In the genomic region with DNA sequence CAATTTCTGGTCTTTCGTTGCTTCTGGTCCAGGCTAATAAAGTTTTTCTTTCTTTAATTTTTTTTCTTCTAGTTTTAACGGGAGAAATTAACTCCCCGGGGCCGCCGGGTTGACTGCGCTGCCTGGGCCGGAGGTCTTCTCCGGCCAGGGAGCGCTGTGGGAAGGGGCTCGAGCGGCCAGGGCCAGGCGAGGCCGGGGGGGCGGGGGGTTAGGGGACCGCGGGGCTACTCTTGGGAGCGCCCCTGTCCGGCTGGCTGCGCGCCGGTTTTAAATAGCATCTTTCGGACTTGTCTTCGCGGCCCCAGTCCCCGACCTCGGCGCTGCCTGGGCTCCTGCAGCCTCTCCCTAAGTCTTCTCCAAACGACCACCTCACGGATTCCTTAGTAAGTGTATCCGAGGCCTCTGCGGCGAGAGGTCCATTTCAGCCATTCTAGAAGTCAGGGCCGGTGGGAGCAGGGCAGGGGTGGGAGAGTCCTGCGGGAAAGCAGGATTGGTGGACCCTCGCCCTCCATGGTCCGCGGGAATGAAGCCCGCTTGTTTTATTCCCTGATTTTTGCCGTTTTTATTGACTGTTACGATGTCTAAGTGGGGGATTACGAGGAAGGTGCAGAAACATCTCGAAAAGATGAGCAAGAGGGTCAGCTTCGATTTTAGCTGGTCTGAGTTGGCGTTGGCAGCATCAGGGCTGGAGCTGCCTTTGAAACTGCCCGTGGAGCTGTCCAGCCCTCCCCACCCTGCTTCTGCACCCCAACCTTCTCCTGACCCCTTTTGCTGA, we compare ENCODE assay signal across 8 cellular contexts. TPM values are rescaled to one million over a fixed set of nuclear protein-coding genes. Genes with fewer than 3 reads are reported as not detected.
DNase-seq lines count a peak whose midpoint lies in the region; ATAC-seq and TF ChIP-seq lines count a peak whose summit lies in the region.

No MANE protein-coding gene starts in this region.

- peaks cover 14% of the 10 kb centered on the region for H3K79me2 ChIP-seq in osteoblast (ENCODE audit: insufficient read depth, low read length)

- no peaks in the 10 kb centered on the region for H4K20me1 ChIP-seq in osteoblast (ENCODE audit: insufficient read depth, low read length)

- TF ChIP-seq CTCF in BE2C (IDR thresholded peaks at IDR 0.05; ENCODE audit: low read depth, low read length) (no peak), osteoblast (IDR thresholded peaks at IDR 0.05; ENCODE audit: extremely low read depth, low read depth, low read length) (no peak)

- H3K27me3 ChIP-seq in BE2C (no peaks in the 10 kb centered on the region), osteoblast (ENCODE audit: insufficient read depth, low read length) (no peaks in the 10 kb centered on the region)

- peak overlapping the region; percentile 93 for H2AFZ ChIP-seq in osteoblast (ENCODE audit: low read length)

- no peaks in the 10 kb centered on the region for H3K9me3 ChIP-seq in BE2C
- no peaks in the 10 kb centered on the region for H3K9me3 ChIP-seq in osteoblast (ENCODE audit: low read depth, low read length)

- peak overlapping the region; percentile 91 for H3K4me3 ChIP-seq in BE2C (ENCODE audit: low read depth, low read length)
- H3K4me3 ChIP-seq in osteoblast (ENCODE audit: insufficient read depth, low read length), result peak overlapping the region; percentile 91

- H3K4me1 ChIP-seq in BE2C, result peaks cover 4% of the 10 kb centered on the region; the same call in 1 of the 2 replicates
- H3K4me1 ChIP-seq in osteoblast (ENCODE audit: insufficient read depth, low read length), result peaks cover 7% of the 10 kb centered on the region

- H3K36me3 ChIP-seq in BE2C (peaks cover 26% of the 10 kb centered on the region), osteoblast (ENCODE audit: insufficient read depth, low read length) (no peaks in the 10 kb centered on the region)

- ATAC-seq in GM18858 (IDR thresholded peaks at IDR 0.05; ENCODE audit: unreplicated experiment) (peak; percentile 16), HG03025 (IDR thresholded peaks at IDR 0.05; ENCODE audit: low FRiP score, unreplicated experiment) (peak; percentile 21)

- intact Hi-C loops in head of caudate nucleus (cut with DNase I), result loop anchor here (2.0 kb wide), 1 partner anchor 33 kb away; a partner anchor contains a TSS

- peak overlapping the region; percentile 71 for H3K27ac ChIP-seq in osteoblast (ENCODE audit: low read depth, low read length)

- H3K4me2 ChIP-seq in osteoblast (ENCODE audit: insufficient read depth, low read length), result peak overlapping the region; percentile 91

- DNase-seq in BE2C (peak; percentile 47), NCI-H460 (ENCODE audit: extremely low read depth, low read depth) (peak; percentile 13), head of caudate nucleus (peak in 24 of 42 donors; percentile 6 to 57 (median 28)), osteoblast (ENCODE audit: insufficient read length, low spot score, missing footprints) (peak; percentile 63), NCI-H128 (lab: John Stamatoyannopoulos, UW; ENCODE audit: unreplicated experiment) (no peak)
- DNase-seq in activated gamma-delta T cell treated with anti-CD3 and anti-CD28 coated beads, Interleukin-2, amount 50 U/mL, for 16 hours (ENCODE audit: low read depth), result peak; percentile 4

RNA-seq across cellular contexts. Expression of a gene that starts 0.5 kb away (rescaled TPM):
- 38.4 TPM for polyA plus RNA-seq in BE2C (2012; ENCODE audit: insufficient read depth, insufficient read length, low read depth)
- 41.2 and 43.6 TPM in 2 replicates for total RNA-seq in NCI-H460 (2014; rRNA removed; shearing (Covaris generic))
- polyA plus RNA-seq in NCI-H460 (2014; cell fraction: nucleus; rRNA removed), result 30.5 and 47.2 TPM in 2 replicates
- 36.9 and 38.0 TPM in 2 replicates for total RNA-seq in osteoblast
